8 cellular contexts compared by ENCODE assay signal in genomic region chr19:19540707-19541515, GRCh38. TPM values are rescaled to one million over a fixed set of nuclear protein-coding genes. Genes with fewer than 3 reads are reported as not detected.
DNase-seq lines count a peak whose midpoint lies in the region; ATAC-seq and TF ChIP-seq lines count a peak whose summit lies in the region.

No MANE protein-coding gene starts in this region.

- no peaks in the 10 kb centered on the region for H3K27me3 Mint-ChIP-seq in Caco-2 (ENCODE audit: insufficient read depth, unreplicated experiment)
- peaks cover 13% of the 10 kb centered on the region for H3K27me3 Mint-ChIP-seq in neural progenitor cell (ENCODE audit: insufficient read depth, low read depth)

- H2AFZ ChIP-seq in neural progenitor cell (replicated peaks): no peak overlapping the region

- H3K27ac ChIP-seq in duodenal mucosa (ENCODE audit: low read depth, low read length) (no peak overlapping the region), neural progenitor cell (no peak overlapping the region), upper lobe of left lung (no peak overlapping the region)

- no peaks in the 10 kb centered on the region for H4K20me1 ChIP-seq in neural progenitor cell (ENCODE audit: low read depth)

- H3K4me3 Mint-ChIP-seq in Caco-2 (ENCODE audit: unreplicated experiment) (no peak overlapping the region), neural progenitor cell (no peak overlapping the region)

- H3K4me1 ChIP-seq in Caco-2: no peaks in the 10 kb centered on the region
- H3K4me1 ChIP-seq in duodenal mucosa (ENCODE audit: control insufficient read depth in 1 of 2, insufficient read depth in 2 of 2, low read length in 2 of 2): peaks cover 6 to 18% of the 10 kb centered on the region in 2 donors
- no peaks in the 10 kb centered on the region for H3K4me1 ChIP-seq in neural progenitor cell
- peaks cover 19 to 40% (median 30%) of the 10 kb centered on the region in 4 donors for H3K4me1 ChIP-seq in upper lobe of left lung

- POLR2A ChIA-PET in Caco-2 (lab: Charles Lee): no interaction called here

- H3K4me3 ChIP-seq in Caco-2 (ENCODE audit: low read depth, low read length) (no peak overlapping the region), duodenal mucosa (ENCODE audit: low read depth in 1 of 2, low read length in 2 of 2) (peak overlapping the region; percentile 8 to 43), neural progenitor cell (no peak overlapping the region), upper lobe of left lung (peak overlapping the region in 3 of 4 donors; percentile 12 to 34 (median 24))

- H3K9ac ChIP-seq in duodenal mucosa (ENCODE audit: low read depth in 1 of 2, low read length in 2 of 2) (no peak overlapping the region), neural progenitor cell (no peak overlapping the region)

- ATAC-seq in HG03442 (IDR thresholded peaks at IDR 0.05; ENCODE audit: unreplicated experiment) (peak; percentile 57), upper lobe of left lung (ENCODE audit: low FRiP score in 2 of 2) (peak; percentile 9 to 56), GM18907 (IDR thresholded peaks at IDR 0.05; ENCODE audit: unreplicated experiment) (no peak)

- H3K27me3 ChIP-seq in Caco-2 (replicated peaks; ENCODE audit: control insufficient read depth, insufficient read depth, low read length) (no peaks in the 10 kb centered on the region), duodenal mucosa (ENCODE audit: control insufficient read depth in 1 of 2, insufficient read depth in 2 of 2, low read length in 2 of 2) (peaks cover 17 to 35% of the 10 kb centered on the region in 2 donors), neural progenitor cell (peaks cover 48% of the 10 kb centered on the region), upper lobe of left lung (peaks cover 3 to 48% (median 31%) of the 10 kb centered on the region in 4 donors)

- H3K27ac Mint-ChIP-seq in Caco-2 (ENCODE audit: unreplicated experiment) (no peak overlapping the region), neural progenitor cell (no peak overlapping the region)

- H3K4me1 Mint-ChIP-seq in Caco-2 (ENCODE audit: low read depth, unreplicated experiment) (peaks cover 6% of the 10 kb centered on the region), neural progenitor cell (peaks cover 12% of the 10 kb centered on the region)

- WGBS in upper lobe of left lung, 2 donors: 2 to 6% methylated on average over 10 to 14 of the region's 45 CpGs

- no peaks in the 10 kb centered on the region for H3K79me2 ChIP-seq in neural progenitor cell (ENCODE audit: low read depth)

- no peak overlapping the region for H3K4me2 ChIP-seq in neural progenitor cell

- H3K9me3 ChIP-seq in Caco-2 (no peaks in the 10 kb centered on the region), duodenal mucosa (ENCODE audit: control insufficient read depth in 1 of 2, low read length in 2 of 2) (no peaks in the 10 kb centered on the region), neural progenitor cell (ENCODE audit: low read depth) (no peaks in the 10 kb centered on the region), upper lobe of left lung (no peaks in the 10 kb centered on the region)

- no peaks in the 10 kb centered on the region for H3K36me3 ChIP-seq in Caco-2 (ENCODE audit: control insufficient read depth, insufficient read depth, low read length)
- no peaks in the 10 kb centered on the region for H3K36me3 ChIP-seq in duodenal mucosa (ENCODE audit: control insufficient read depth in 1 of 2, insufficient read depth in 2 of 2, low read length in 2 of 2)
- H3K36me3 ChIP-seq in neural progenitor cell: no peaks in the 10 kb centered on the region
- H3K36me3 ChIP-seq in upper lobe of left lung: no peaks in the 10 kb centered on the region

- peaks cover 3% of the 10 kb centered on the region for H3F3A ChIP-seq in neural progenitor cell (ENCODE audit: low read depth)

- BruUV-seq in Caco-2 (replicated peaks; lab: Mats Ljungman, UMichigan): no TSS peak

- peaks cover 8% of the 10 kb centered on the region for H3K36me3 Mint-ChIP-seq in Caco-2 (ENCODE audit: insufficient read depth, unreplicated experiment)
- peaks cover 2% of the 10 kb centered on the region for H3K36me3 Mint-ChIP-seq in neural progenitor cell

- no peak for TF ChIP-seq POLR2A in upper lobe of left lung (IDR thresholded peaks at IDR 0.05)

- CTCF ChIA-PET in Caco-2 (lab: Charles Lee): interaction anchor here (0.7 kb wide), 1 partner anchor 31 kb away, joined by 5 read pairs; no protein-coding TSS in a partner anchor

- DNase-seq in Caco-2 (peak; percentile 48 to 70), neural progenitor cell (ENCODE audit: low spot score) (peak; percentile 76), upper lobe of left lung (peak; percentile 74 to 88), ureter (ENCODE audit: low spot score) (no peak)
- peak; percentile 74 to 77 for DNase-seq in activated CD4-positive, alpha-beta T cell treated with anti-CD3 and anti-CD28 coated beads for 4 hours

- TF ChIP-seq EP300 in upper lobe of left lung (IDR thresholded peaks at IDR 0.05): no peak

- intact Hi-C loops in Caco-2 (cut with micrococcal nuclease; ENCODE audit: unreplicated experiment): no loop called here

- TF ChIP-seq CTCF in Caco-2 (IDR thresholded peaks at IDR 0.05; ENCODE audit: insufficient read depth in 1 of 2, low read depth in 1 of 2, low read length in 1 of 2, severe bottlenecking in 1 of 2, unreplicated experiment in 1 of 2): no peak
- TF ChIP-seq CTCF in neural progenitor cell (IDR thresholded peaks at IDR 0.05): no peak
- no peak for TF ChIP-seq CTCF in upper lobe of left lung (IDR thresholded peaks at IDR 0.05)

- no peaks in the 10 kb centered on the region for H3K9me3 Mint-ChIP-seq in Caco-2 (ENCODE audit: unreplicated experiment)
- no peaks in the 10 kb centered on the region for H3K9me3 Mint-ChIP-seq in neural progenitor cell

RNA-seq across cellular contexts. Expression of gene CILP2, which starts 2.8 kb away (rescaled TPM):
- 1.1 and 1.3 TPM in 2 replicates for total RNA-seq in Caco-2 (2022)
- 1.0 and 3.3 TPM in 2 replicates for total RNA-seq in neural progenitor cell (ENCODE audit: low replicate concordance)
- under 1 TPM in 2 of 6 donors, not detected in 4; 0.14 to 0.37 TPM for total RNA-seq in upper lobe of left lung
- 2.3 TPM for total RNA-seq in ureter

RNA-seq across cellular contexts. Expression of gene YJEFN3, which starts 12.2 kb away (rescaled TPM):
- 6.7 and 8.1 TPM in 2 replicates for total RNA-seq in Caco-2 (2022)
- total RNA-seq in neural progenitor cell (ENCODE audit: low replicate concordance): 2.6 and 5.1 TPM in 2 replicates
- 1 to 10 TPM in 4 of 6 donors, under 1 TPM in 2; 0.61 to 7.3 (median 4.8) TPM for total RNA-seq in upper lobe of left lung
- total RNA-seq in ureter: 14.1 TPM

RNA-seq across cellular contexts. Expression of gene NDUFA13, which starts 24.9 kb away (rescaled TPM):
- total RNA-seq in Caco-2 (2022) (345 and 355 TPM in 2 replicates), neural progenitor cell (ENCODE audit: low replicate concordance) (78.6 and 108 TPM in 2 replicates), upper lobe of left lung (100 to 1,000 TPM in 3 of 6 donors, 10 to 100 TPM in 3; 24.3 to 305 (median 112) TPM), ureter (369 TPM)

RNA-seq across cellular contexts. Expression of gene TSSK6, which starts 25.6 kb away (rescaled TPM):
- total RNA-seq in Caco-2 (2022) (3.1 and 3.8 TPM in 2 replicates), neural progenitor cell (ENCODE audit: low replicate concordance) (4.6 and 7.0 TPM in 2 replicates), upper lobe of left lung (1 to 10 TPM; 1.7 to 7.3 (median 3.1) TPM), ureter (3.4 TPM)

Comparison
In these comparisons a context has a peak if more than half of its experiments do, and no peak if none do; other contexts are left out.
1. H3K4me3 ChIP-seq: peak in duodenal mucosa (2 of 2) and upper lobe of left lung (3 of 4); none in Caco-2 (single experiment) and neural progenitor cell (single experiment).